8 cellular contexts compared by ENCODE assay signal in the genomic region with DNA sequence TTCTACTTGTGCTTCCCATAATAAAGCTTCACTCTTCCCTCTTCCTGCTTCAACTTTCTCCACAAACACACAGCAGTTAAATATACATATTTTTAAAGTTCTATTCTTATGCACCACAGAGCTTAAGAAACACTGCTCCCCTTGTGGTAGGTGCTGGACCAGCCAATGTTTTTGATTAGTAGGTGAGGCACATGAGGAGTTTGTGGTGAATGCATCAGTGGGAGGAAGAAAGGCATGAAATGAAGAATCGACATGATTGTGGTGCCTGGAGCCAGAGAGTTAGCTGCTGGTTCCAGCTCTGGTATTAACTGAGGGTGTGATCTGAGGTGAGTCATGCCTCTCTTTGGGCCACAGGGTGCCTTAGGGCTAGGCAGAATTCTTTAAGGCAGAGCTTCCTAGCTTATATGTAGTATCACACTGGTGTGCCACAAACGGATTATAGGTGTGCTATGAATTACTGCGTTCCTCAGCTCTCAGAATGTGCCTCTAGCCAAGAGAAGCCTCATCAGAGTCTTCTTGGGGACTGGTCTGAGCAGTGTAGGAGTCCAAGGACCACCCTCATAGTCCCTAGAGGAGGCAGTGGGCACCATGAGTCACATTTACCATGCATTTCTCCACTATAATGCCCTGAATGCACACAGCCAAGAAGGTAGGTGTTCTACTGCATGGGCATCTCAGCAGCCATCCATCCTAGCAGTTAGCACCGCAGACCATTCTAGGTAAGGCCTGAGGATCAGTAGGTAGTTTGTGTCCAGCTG.
A peak's percentile ranks its signal among the peaks of the same experiment; 100 is the strongest.
DNase-seq lines count a peak whose midpoint lies in the region; ATAC-seq and TF ChIP-seq lines count a peak whose summit lies in the region.

No MANE protein-coding gene starts in this region.

- peaks cover under 1% of the 10 kb centered on the region for H3K27me3 Mint-ChIP-seq in endothelial cell (ENCODE audit: unreplicated experiment)

- TF ChIP-seq CTCF in endothelial cell (IDR thresholded peaks at IDR 0.05; ENCODE audit: unreplicated experiment): peak; percentile 22

- peak; percentile 76 for ATAC-seq in GM21360 (IDR thresholded peaks at IDR 0.05; ENCODE audit: unreplicated experiment)
- peak; percentile 44 for ATAC-seq in HG03469 (IDR thresholded peaks at IDR 0.05; ENCODE audit: unreplicated experiment)

- H3K9me3 Mint-ChIP-seq in endothelial cell (ENCODE audit: unreplicated experiment): no peaks in the 10 kb centered on the region

- H3K27ac Mint-ChIP-seq in endothelial cell (ENCODE audit: unreplicated experiment): no peak overlapping the region

- peak; percentile 90 for DNase-seq in Daoy (ENCODE audit: low read depth)
- DNase-seq in UCSD-AML1 (lab: John Stamatoyannopoulos, UW; ENCODE audit: unreplicated experiment): peak; percentile 42
- DNase-seq in endothelial cell (ENCODE audit: low spot score): no peak
- peak; percentile 76 for DNase-seq in stimulated activated CD4-positive, alpha-beta T cell treated with anti-CD3 and anti-CD28 coated beads, Interleukin-1b, Interleukin-23, amount 100 ng/mL, for 48 hours
- no peak for DNase-seq in NCI-H187 treated with DMSO at 0.1 percent for 48 hours (lab: John Stamatoyannopoulos, UW)
- DNase-seq in SK-N-DZ (ENCODE audit: low spot score): no peak

- H3K4me1 Mint-ChIP-seq in endothelial cell (ENCODE audit: unreplicated experiment): peaks cover 25% of the 10 kb centered on the region

- no peak overlapping the region for H3K4me3 Mint-ChIP-seq in endothelial cell (ENCODE audit: unreplicated experiment)

- H3K36me3 Mint-ChIP-seq in endothelial cell (ENCODE audit: low read depth, unreplicated experiment): no peaks in the 10 kb centered on the region

Comparison
In these comparisons a context has a peak if more than half of its experiments do, and no peak if none do; other contexts are left out.
1. DNase-seq: peak in Daoy (single experiment), UCSD-AML1 (single experiment) and stimulated activated CD4-positive, alpha-beta T cell treated with anti-CD3 and anti-CD28 coated beads, Interleukin-1b, Interleukin-23, amount 100 ng/mL, for 48 hours (single experiment); none in endothelial cell (single experiment), NCI-H187 treated with DMSO at 0.1 percent for 48 hours (single experiment) and SK-N-DZ (single experiment).